11 cellular contexts compared by ENCODE assay signal in genomic region chr14:68935761-68936209, GRCh38. TPM values are rescaled to one million over a fixed set of nuclear protein-coding genes. Genes with fewer than 3 reads are reported as not detected.
DNase-seq lines count a peak whose midpoint lies in the region; ATAC-seq and TF ChIP-seq lines count a peak whose summit lies in the region.
"Had no signal": no experiment of that assay in that cellular context is flagged by ENCODE, and none has a peak within 500 bp of the region (broad histone marks: within the 10 kb centered on the region; RNA-seq: fewer than 3 reads in every experiment).

No MANE protein-coding gene starts in this region.

- CTCF ChIA-PET in CD4-positive, alpha-beta T cell (lab: Charles Lee) = no interaction called here
- CTCF ChIA-PET in activated CD4-positive, alpha-beta T cell treated with anti-CD3 and anti-CD28 coated beads, Interleukin-2, amount 10 ng/mL, durations not matched to agents 7 days and 5 days (lab: Charles Lee) = interaction anchor here (1.0 kb wide), 1 partner anchor 9 kb away, joined by 4 read pairs; no protein-coding TSS in a partner anchor

- H3K27me3 ChIP-seq in CD4-positive, alpha-beta T cell (ENCODE audit: control insufficient read depth, insufficient read depth, low read length) = no peaks in the 10 kb centered on the region
- H3K27me3 ChIP-seq in right cardiac atrium (ENCODE audit: control insufficient read depth, insufficient read depth) (no peaks in the 10 kb centered on the region), psoas muscle (ENCODE audit: insufficient read depth in 3 of 3, low read length in 2 of 3) (no peaks in the 10 kb centered on the region)

- DNase-seq in CD4-positive, alpha-beta T cell = no peak
- DNase-seq in right cardiac atrium = peak; percentile 73 to 84 (median 79)
- DNase-seq in psoas muscle = no peak
- no peak for DNase-seq in T-helper 2 cell
- DNase-seq in activated CD4-positive, alpha-beta T cell treated with anti-CD3 and anti-CD28 coated beads, Interleukin-2, amount 10 ng/mL, durations not matched to agents 7 days and 5 days = no peak
- DNase-seq in A172 (ENCODE audit: low spot score) = no peak
- DNase-seq in SHP77 (lab: John Stamatoyannopoulos, UW) = no peak
- DNase-seq: activated CD4-positive, alpha-beta T cell treated with anti-CD3 and anti-CD28 coated beads, Interleukin-2, amount 10 ng/mL, durations not matched to agents 24 days and 14 days; stimulated activated CD8-positive, alpha-beta memory T cell treated with anti-CD3 and anti-CD28 coated beads, Interleukin-4, amount 100 ng/mL, for 48 hours had no signal

- no peak overlapping the region for H3K4me3 ChIP-seq in right cardiac atrium (ENCODE audit: low read length)
- H3K4me3 ChIP-seq in psoas muscle = no peak overlapping the region
- H3K4me3 ChIP-seq: GM12878 had no signal

- ATAC-seq in CD4-positive, alpha-beta T cell (ENCODE audit: poor library complexity) = no peak
- peak; percentile 58 to 81 for ATAC-seq in right cardiac atrium
- peak in 1 of 4 donors; percentile 31 for ATAC-seq in psoas muscle
- ATAC-seq: GM12878 had no signal

- H3K27ac ChIP-seq in CD4-positive, alpha-beta T cell (ENCODE audit: low read depth, low read length) = no peak overlapping the region
- H3K27ac ChIP-seq in right cardiac atrium (ENCODE audit: low read length) (peak overlapping the region; percentile 94), psoas muscle (peak overlapping the region; percentile 43)

- WGBS in right cardiac atrium = 24% methylated on average over 6 of the region's 6 CpGs
- 69 to 77% (median 70%) methylated on average over 6 of the region's 6 CpGs for WGBS in psoas muscle, 3 donors

- peak overlapping the region; percentile 61 for H3K27ac Mint-ChIP-seq in CD4-positive, alpha-beta T cell
- H3K27ac Mint-ChIP-seq in brain = peak overlapping the region in 4 of 5 experiments; percentile 72 to 92 (median 86)
- H3K27ac Mint-ChIP-seq in activated CD4-positive, alpha-beta T cell treated with anti-CD3 and anti-CD28 coated beads, Interleukin-2, amount 10 ng/mL, durations not matched to agents 7 days and 5 days = no peak overlapping the region
- H3K27ac Mint-ChIP-seq: activated CD4-positive, alpha-beta T cell treated with anti-CD3 and anti-CD28 coated beads, Interleukin-2, amount 10 ng/mL, durations not matched to agents 24 days and 14 days had no signal

- POLR2A ChIA-PET in CD4-positive, alpha-beta T cell (lab: Charles Lee) = no interaction called here
- POLR2A ChIA-PET in activated CD4-positive, alpha-beta T cell treated with anti-CD3 and anti-CD28 coated beads, Interleukin-2, amount 10 ng/mL, durations not matched to agents 7 days and 5 days (lab: Charles Lee) = no interaction called here

- no peaks in the 10 kb centered on the region for H3K36me3 ChIP-seq in psoas muscle (ENCODE audit: insufficient read depth in 1 of 2, low read depth in 1 of 2)

- no peak for TF ChIP-seq CTCF in CD4-positive, alpha-beta T cell (IDR thresholded peaks at IDR 0.05)
- no peak for TF ChIP-seq CTCF in brain (conservative IDR thresholded peaks at IDR 0.05)
- TF ChIP-seq CTCF in psoas muscle (IDR thresholded peaks at IDR 0.05) = no peak

- no peak overlapping the region for H3K4me3 Mint-ChIP-seq in CD4-positive, alpha-beta T cell
- H3K4me3 Mint-ChIP-seq in brain = peak overlapping the region in 1 of 5 experiments; percentile 45
- no peak overlapping the region for H3K4me3 Mint-ChIP-seq in activated CD4-positive, alpha-beta T cell treated with anti-CD3 and anti-CD28 coated beads, Interleukin-2, amount 10 ng/mL, durations not matched to agents 7 days and 5 days
- H3K4me3 Mint-ChIP-seq: activated CD4-positive, alpha-beta T cell treated with anti-CD3 and anti-CD28 coated beads, Interleukin-2, amount 10 ng/mL, durations not matched to agents 24 days and 14 days had no signal

- H3K36me3 Mint-ChIP-seq in CD4-positive, alpha-beta T cell (ENCODE audit: low read depth) = peaks cover 15% of the 10 kb centered on the region
- H3K36me3 Mint-ChIP-seq in brain = peaks cover 3% of the 10 kb centered on the region
- no peaks in the 10 kb centered on the region for H3K36me3 Mint-ChIP-seq in activated CD4-positive, alpha-beta T cell treated with anti-CD3 and anti-CD28 coated beads, Interleukin-2, amount 10 ng/mL, durations not matched to agents 7 days and 5 days (ENCODE audit: low read depth)

- H3K9me3 Mint-ChIP-seq in CD4-positive, alpha-beta T cell = no peaks in the 10 kb centered on the region
- no peaks in the 10 kb centered on the region for H3K9me3 Mint-ChIP-seq in brain
- no peaks in the 10 kb centered on the region for H3K9me3 Mint-ChIP-seq in activated CD4-positive, alpha-beta T cell treated with anti-CD3 and anti-CD28 coated beads, Interleukin-2, amount 10 ng/mL, durations not matched to agents 7 days and 5 days
- H3K9me3 Mint-ChIP-seq: activated CD4-positive, alpha-beta T cell treated with anti-CD3 and anti-CD28 coated beads, Interleukin-2, amount 10 ng/mL, durations not matched to agents 24 days and 14 days had no signal

- H3K27me3 Mint-ChIP-seq in CD4-positive, alpha-beta T cell = no peaks in the 10 kb centered on the region
- peaks cover 3% of the 10 kb centered on the region for H3K27me3 Mint-ChIP-seq in brain
- no peaks in the 10 kb centered on the region for H3K27me3 Mint-ChIP-seq in activated CD4-positive, alpha-beta T cell treated with anti-CD3 and anti-CD28 coated beads, Interleukin-2, amount 10 ng/mL, durations not matched to agents 7 days and 5 days
- H3K27me3 Mint-ChIP-seq: activated CD4-positive, alpha-beta T cell treated with anti-CD3 and anti-CD28 coated beads, Interleukin-2, amount 10 ng/mL, durations not matched to agents 24 days and 14 days had no signal

- H3K4me1 ChIP-seq in right cardiac atrium (ENCODE audit: control insufficient read depth, insufficient read depth, low read length) = peaks cover 42% of the 10 kb centered on the region
- peaks cover 40% of the 10 kb centered on the region for H3K4me1 ChIP-seq in psoas muscle

- intact Hi-C loops in CD4-positive, alpha-beta T cell (cut with DNase I, micrococcal nuclease) = loop anchor here (5.0 kb wide), 1 partner anchor 42 kb away; the partner anchor contains the start of gene ACTN1 (in 2 of the 2)
- intact Hi-C loops in right cardiac atrium (cut with DNase I) (loop anchor here in 1 of 4 donors (5.0 kb wide), 1 partner anchor 42 kb away; the partner anchor contains the start of gene ACTN1), psoas muscle (cut with DNase I) (no loop called here)

- H3K9me3 ChIP-seq in CD4-positive, alpha-beta T cell (ENCODE audit: control insufficient read depth, low read length) = no peaks in the 10 kb centered on the region
- H3K9me3 ChIP-seq in right cardiac atrium (ENCODE audit: control insufficient read depth, low read length) = no peaks in the 10 kb centered on the region
- H3K9me3 ChIP-seq in psoas muscle = no peaks in the 10 kb centered on the region

- H3K4me1 Mint-ChIP-seq in CD4-positive, alpha-beta T cell (ENCODE audit: low read depth) = peaks cover 86% of the 10 kb centered on the region
- peaks cover 87% of the 10 kb centered on the region for H3K4me1 Mint-ChIP-seq in brain
- peaks cover 41% of the 10 kb centered on the region for H3K4me1 Mint-ChIP-seq in activated CD4-positive, alpha-beta T cell treated with anti-CD3 and anti-CD28 coated beads, Interleukin-2, amount 10 ng/mL, durations not matched to agents 7 days and 5 days

RNA-seq across cellular contexts. Expression of gene ACTN1, which starts 43.3 kb away (rescaled TPM):
- 100 to 1,000 TPM; 128 to 143 TPM for total RNA-seq in CD4-positive, alpha-beta T cell
- 84.2 TPM for polyA plus RNA-seq in brain (ENCODE audit: insufficient read depth, low read depth, low replicate concordance)
- 100 to 1,000 TPM; 133 to 305 (median 171) TPM for total RNA-seq in right cardiac atrium
- 80.5 TPM for polyA plus RNA-seq in right cardiac atrium
- 10 to 100 TPM; 10.9 to 23.7 (median 16.0) TPM for total RNA-seq in psoas muscle
- 1 to 10 TPM; 5.8 to 9.1 (median 6.2) TPM for polyA plus RNA-seq in psoas muscle
- total RNA-seq in activated CD4-positive, alpha-beta T cell treated with anti-CD3 and anti-CD28 coated beads, Interleukin-2, amount 10 ng/mL, durations not matched to agents 7 days and 5 days = 10 to 100 TPM; 31.9 to 35.1 TPM
- total RNA-seq in A172 (2014; rRNA removed; shearing (Covaris generic)) = 146 and 148 TPM in 2 replicates

Comparison
In these comparisons a context has a peak if more than half of its experiments do, and no peak if none do; other contexts are left out.
1. DNase-seq: peak in right cardiac atrium (3 of 3); none in CD4-positive, alpha-beta T cell (0 of 10), psoas muscle (0 of 2), T-helper 2 cell (0 of 5), activated CD4-positive, alpha-beta T cell treated with anti-CD3 and anti-CD28 coated beads, Interleukin-2, amount 10 ng/mL, durations not matched to agents 7 days and 5 days (single experiment), A172 (single experiment) and SHP77 (0 of 2).
2. intact Hi-C loops: an anchor here in CD4-positive, alpha-beta T cell (5.0 kb wide); none called in psoas muscle.